9 cellular contexts compared by ENCODE assay signal in the genomic region with DNA sequence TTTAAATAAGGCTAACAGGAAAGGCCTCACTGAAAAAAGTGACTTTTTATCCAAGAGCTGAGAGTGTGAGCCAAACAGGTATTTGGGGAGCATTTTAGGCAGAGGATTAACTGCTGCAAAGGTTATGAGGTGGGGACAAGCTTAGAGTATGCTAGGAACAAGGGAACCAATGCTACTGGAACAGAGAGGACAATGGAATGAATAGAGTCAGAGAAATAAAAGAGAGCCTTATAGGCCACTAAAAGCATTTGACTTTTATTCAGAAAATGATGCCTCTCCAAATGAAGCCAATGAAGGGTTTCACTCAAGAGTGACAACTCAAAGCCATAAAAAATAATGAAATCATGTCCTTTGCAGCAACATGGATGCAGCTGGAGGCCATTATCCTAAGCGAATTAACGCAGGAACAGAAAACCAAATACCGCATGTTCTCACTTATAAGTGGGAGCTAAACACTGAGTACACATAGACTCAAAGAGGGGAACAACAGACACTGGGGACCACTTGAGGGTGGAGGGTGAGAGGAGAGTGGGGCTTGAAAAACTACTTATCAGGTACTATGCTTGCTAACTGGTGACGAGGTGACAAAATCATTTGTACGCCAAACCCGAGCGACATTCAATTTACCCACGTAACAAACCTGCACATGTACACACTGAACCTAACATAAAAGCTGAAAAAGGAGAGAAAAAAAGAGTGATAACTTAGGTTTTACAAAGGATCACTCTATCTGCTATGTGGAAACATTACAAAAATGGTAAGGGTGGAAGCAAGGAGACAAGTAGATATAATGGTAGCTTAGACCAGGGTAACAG. TPM values are rescaled to one million over a fixed set of nuclear protein-coding genes. Genes with fewer than 3 reads are reported as not detected.
A peak's percentile ranks its signal among the peaks of the same experiment; 100 is the strongest.
DNase-seq lines count a peak whose midpoint lies in the region; ATAC-seq and TF ChIP-seq lines count a peak whose summit lies in the region.
"Had no signal": no experiment of that assay in that cellular context is flagged by ENCODE, and none has a peak within 500 bp of the region (broad histone marks: within the 10 kb centered on the region; RNA-seq: fewer than 3 reads in every experiment).

No MANE protein-coding gene starts in this region.

- TF ChIP-seq EP300 in neural cell (conservative IDR thresholded peaks at IDR 0.05; ENCODE audit: poor library complexity, severe bottlenecking): no peak

- H3F3A ChIP-seq in Loucy (ENCODE audit: low read depth) (no peaks in the 10 kb centered on the region), neural cell (ENCODE audit: insufficient read depth, low read length, poor library complexity, severe bottlenecking) (no peaks in the 10 kb centered on the region)

- H3K36me3 Mint-ChIP-seq in activated T-helper 2 cell treated with anti-CD3 and anti-CD28 coated beads, Interferon-gamma antibody, Interleukin-2, Interleukin-4, amounts not matched to agents 10 μg/mL and 5 μg/mL and 100 μg/mL, durations not matched to agents 14 hours and 24 hours and 36 hours (ENCODE audit: low read depth): peaks cover 63% of the 10 kb centered on the region

- H3K4me3 ChIP-seq in Loucy (ENCODE audit: low read length, poor library complexity, severe bottlenecking) (peak overlapping the region; percentile 39), neural cell (ENCODE audit: low read length) (peak overlapping the region; percentile 17)

- no peak overlapping the region for H3K27ac ChIP-seq in neural cell (ENCODE audit: low read length)

- no peak for TF ChIP-seq RAD21 in neural cell (conservative IDR thresholded peaks at IDR 0.05)

- H3K27me3 Mint-ChIP-seq in activated T-helper 2 cell treated with anti-CD3 and anti-CD28 coated beads, Interferon-gamma antibody, Interleukin-2, Interleukin-4, amounts not matched to agents 10 μg/mL and 5 μg/mL and 100 μg/mL, durations not matched to agents 14 hours and 24 hours and 36 hours (ENCODE audit: low read depth): no peaks in the 10 kb centered on the region

- H3K9me2 ChIP-seq in Loucy (replicated peaks; ENCODE audit: low read depth, low read length): no peaks in the 10 kb centered on the region
- no peaks in the 10 kb centered on the region for H3K9me2 ChIP-seq in neural cell (ENCODE audit: insufficient read depth, low read length)

- H4K20me1 ChIP-seq in Loucy (ENCODE audit: insufficient read depth, low read length, poor library complexity, severe bottlenecking) (peaks cover 95% of the 10 kb centered on the region), neural cell (ENCODE audit: insufficient read depth) (peaks cover 2% of the 10 kb centered on the region)

- H3K9me3 ChIP-seq in Loucy (ENCODE audit: insufficient read depth, low read depth, low read length): no peaks in the 10 kb centered on the region
- H3K9me3 ChIP-seq in neural cell (ENCODE audit: low read length): no peaks in the 10 kb centered on the region

- peak overlapping the region; percentile 90 for H3K27ac Mint-ChIP-seq in activated T-helper 2 cell treated with anti-CD3 and anti-CD28 coated beads, Interferon-gamma antibody, Interleukin-2, Interleukin-4, amounts not matched to agents 10 μg/mL and 5 μg/mL and 100 μg/mL, durations not matched to agents 14 hours and 24 hours and 36 hours

- ATAC-seq in GM18861 (IDR thresholded peaks at IDR 0.05; ENCODE audit: unreplicated experiment) (no peak), HG03342 (IDR thresholded peaks at IDR 0.05; ENCODE audit: unreplicated experiment) (no peak), GM21576 (IDR thresholded peaks at IDR 0.05; ENCODE audit: unreplicated experiment) (no peak)

- intact Hi-C loops in activated T-helper 2 cell treated with anti-CD3 and anti-CD28 coated beads, Interferon-gamma antibody, Interleukin-2, Interleukin-4, amounts not matched to agents 10 μg/mL and 5 μg/mL and 100 μg/mL, durations not matched to agents 14 hours and 24 hours and 36 hours (cut with micrococcal nuclease): loop anchor here (1.0 to 2.0 kb wide), 4 partner anchors 9 to 29 kb away; no protein-coding TSS in a partner anchor

- H3K4me2 ChIP-seq in Loucy (ENCODE audit: low read depth, low read length, poor library complexity, severe bottlenecking) (peak overlapping the region; percentile 57), neural cell (ENCODE audit: low read length) (no peak overlapping the region)

- DNase-seq in DMS153 (lab: John Stamatoyannopoulos, UW) (peak; percentile 61), SW480 (ENCODE audit: low spot score) (no peak)
- no peak for DNase-seq in activated T-helper 2 cell treated with anti-CD3 and anti-CD28 coated beads, Interferon-gamma antibody, Interleukin-2, Interleukin-4, amounts not matched to agents 10 μg/mL and 5 μg/mL and 100 μg/mL, durations not matched to agents 14 hours and 24 hours and 36 hours (ENCODE audit: low spot score)
- DNase-seq: NCI-H2171 treated with DMSO at 0.1 percent for 48 hours had no signal

- peak overlapping the region; percentile 78 for H3K4me3 Mint-ChIP-seq in activated T-helper 2 cell treated with anti-CD3 and anti-CD28 coated beads, Interferon-gamma antibody, Interleukin-2, Interleukin-4, amounts not matched to agents 10 μg/mL and 5 μg/mL and 100 μg/mL, durations not matched to agents 14 hours and 24 hours and 36 hours (ENCODE audit: low read depth)

- H3K9ac ChIP-seq in Loucy (ENCODE audit: low read depth, low read length, poor library complexity, severe bottlenecking): no peak overlapping the region
- no peak overlapping the region for H3K9ac ChIP-seq in neural cell (ENCODE audit: low read length)

- H3K27me3 ChIP-seq in Loucy (ENCODE audit: insufficient read depth, low read length, poor library complexity, severe bottlenecking) (no peaks in the 10 kb centered on the region), neural cell (ENCODE audit: insufficient read depth, low read depth, low read length) (no peaks in the 10 kb centered on the region)

- peaks cover 100% of the 10 kb centered on the region for H3K79me2 ChIP-seq in Loucy (ENCODE audit: insufficient read depth, low read length)
- H3K79me2 ChIP-seq in neural cell (replicated peaks; ENCODE audit: insufficient read depth, low read length): peaks cover 75% of the 10 kb centered on the region

- peaks cover 73% of the 10 kb centered on the region for H3K4me1 Mint-ChIP-seq in activated T-helper 2 cell treated with anti-CD3 and anti-CD28 coated beads, Interferon-gamma antibody, Interleukin-2, Interleukin-4, amounts not matched to agents 10 μg/mL and 5 μg/mL and 100 μg/mL, durations not matched to agents 14 hours and 24 hours and 36 hours (ENCODE audit: low read depth)

- H3K9me3 Mint-ChIP-seq in activated T-helper 2 cell treated with anti-CD3 and anti-CD28 coated beads, Interferon-gamma antibody, Interleukin-2, Interleukin-4, amounts not matched to agents 10 μg/mL and 5 μg/mL and 100 μg/mL, durations not matched to agents 14 hours and 24 hours and 36 hours: no peaks in the 10 kb centered on the region

- H3K4me1 ChIP-seq in Loucy (ENCODE audit: insufficient read depth, low read length, poor library complexity, severe bottlenecking): peaks cover 53% of the 10 kb centered on the region

- H3K36me3 ChIP-seq in Loucy (ENCODE audit: insufficient read depth, low read length): no peaks in the 10 kb centered on the region
- H3K36me3 ChIP-seq in neural cell (ENCODE audit: insufficient read depth, low read length): no peaks in the 10 kb centered on the region

- H2AFZ ChIP-seq in Loucy (ENCODE audit: low read length) (no peak overlapping the region), neural cell (ENCODE audit: low read depth, low read length) (no peak overlapping the region)

- TF ChIP-seq CTCF in Loucy (conservative IDR thresholded peaks at IDR 0.05; ENCODE audit: low read length): no peak
- TF ChIP-seq CTCF in neural cell (IDR thresholded peaks at IDR 0.05; ENCODE audit: poor library complexity, severe bottlenecking): no peak

TF ChIP-seq in neural cell, 6 proteins besides CTCF, POLR2A, EP300 and RAD21:
- TF ChIP-seq, protein P1, sequence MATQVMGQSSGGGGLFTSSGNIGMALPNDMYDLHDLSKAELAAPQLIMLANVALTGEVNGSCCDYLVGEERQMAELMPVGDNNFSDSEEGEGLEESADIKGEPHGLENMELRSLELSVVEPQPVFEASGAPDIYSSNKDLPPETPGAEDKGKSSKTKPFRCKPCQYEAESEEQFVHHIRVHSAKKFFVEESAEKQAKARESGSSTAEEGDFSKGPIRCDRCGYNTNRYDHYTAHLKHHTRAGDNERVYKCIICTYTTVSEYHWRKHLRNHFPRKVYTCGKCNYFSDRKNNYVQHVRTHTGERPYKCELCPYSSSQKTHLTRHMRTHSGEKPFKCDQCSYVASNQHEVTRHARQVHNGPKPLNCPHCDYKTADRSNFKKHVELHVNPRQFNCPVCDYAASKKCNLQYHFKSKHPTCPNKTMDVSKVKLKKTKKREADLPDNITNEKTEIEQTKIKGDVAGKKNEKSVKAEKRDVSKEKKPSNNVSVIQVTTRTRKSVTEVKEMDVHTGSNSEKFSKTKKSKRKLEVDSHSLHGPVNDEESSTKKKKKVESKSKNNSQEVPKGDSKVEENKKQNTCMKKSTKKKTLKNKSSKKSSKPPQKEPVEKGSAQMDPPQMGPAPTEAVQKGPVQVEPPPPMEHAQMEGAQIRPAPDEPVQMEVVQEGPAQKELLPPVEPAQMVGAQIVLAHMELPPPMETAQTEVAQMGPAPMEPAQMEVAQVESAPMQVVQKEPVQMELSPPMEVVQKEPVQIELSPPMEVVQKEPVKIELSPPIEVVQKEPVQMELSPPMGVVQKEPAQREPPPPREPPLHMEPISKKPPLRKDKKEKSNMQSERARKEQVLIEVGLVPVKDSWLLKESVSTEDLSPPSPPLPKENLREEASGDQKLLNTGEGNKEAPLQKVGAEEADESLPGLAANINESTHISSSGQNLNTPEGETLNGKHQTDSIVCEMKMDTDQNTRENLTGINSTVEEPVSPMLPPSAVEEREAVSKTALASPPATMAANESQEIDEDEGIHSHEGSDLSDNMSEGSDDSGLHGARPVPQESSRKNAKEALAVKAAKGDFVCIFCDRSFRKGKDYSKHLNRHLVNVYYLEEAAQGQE (IDR thresholded peaks at IDR 0.05; ENCODE audit: borderline replicate concordance): no peak
- TF ChIP-seq TAF1 (IDR thresholded peaks at IDR 0.05; ENCODE audit: low read depth): no peak
- TF ChIP-seq POLR2AphosphoS5 (IDR thresholded peaks at IDR 0.05): no peak
- TF ChIP-seq MXI1 (conservative IDR thresholded peaks at IDR 0.05; ENCODE audit: poor library complexity, severe bottlenecking): no peak
- TF ChIP-seq EZH2 (IDR thresholded peaks at IDR 0.05; ENCODE audit: borderline replicate concordance, insufficient read depth, low read length, poor library complexity, severe bottlenecking): no peak
- TF ChIP-seq SMC3 (conservative IDR thresholded peaks at IDR 0.05; ENCODE audit: poor library complexity): no peak

RNA-seq across cellular contexts. Expression of a gene that starts 11.1 kb away (rescaled TPM):
- total RNA-seq in activated T-helper 2 cell treated with anti-CD3 and anti-CD28 coated beads, Interferon-gamma antibody, Interleukin-2, Interleukin-4, amounts not matched to agents 10 μg/mL and 5 μg/mL and 100 μg/mL, durations not matched to agents 14 hours and 24 hours and 36 hours: 313 and 334 TPM in 2 replicates
- polyA plus RNA-seq in neural cell: 177 and 250 TPM in 2 replicates
- 417 and 474 TPM in 2 replicates for polyA minus RNA-seq in neural cell
